Comparison of ENCODE assay signal across 8 cellular contexts in genomic region chr5:69166686-69167487, GRCh38. TPM values are rescaled to one million over a fixed set of nuclear protein-coding genes. Genes with fewer than 3 reads are reported as not detected.
DNase-seq lines count a peak whose midpoint lies in the region; ATAC-seq and TF ChIP-seq lines count a peak whose summit lies in the region.

Gene CCNB1, plus strand, starts transcription at chr5:69167150. Its CDS starts 113 bp downstream, at chr5:69167263.

- ATAC-seq in HG02610 (IDR thresholded peaks at IDR 0.05; ENCODE audit: unreplicated experiment) = peak; percentile 99

- TF ChIP-seq RAD21 in SK-N-SH (IDR thresholded peaks at IDR 0.05; ENCODE audit: low read length) = no peak

- H3K27ac Mint-ChIP-seq in activated naive CD4-positive, alpha-beta T cell treated with anti-CD3 and anti-CD28 coated beads, Interleukin-2, amount 10 ng/mL, durations not matched to agents 7 days and 5 days = peak within 1 kb of the TSS; percentile 90

- peak within 1 kb of the TSS; percentile 95 for H3K4me2 ChIP-seq in SK-N-SH

- no peak for TF ChIP-seq POLR2A in suprapubic skin (IDR thresholded peaks at IDR 0.05)

- peaks cover 10 to 11% of the 10 kb centered on the region in 2 experiments; a peak in 3 of 4 replicates for H3K4me1 ChIP-seq in SK-N-SH (ENCODE audit: control insufficient read depth in 1 of 2, insufficient read depth in 2 of 2, low read depth in 1 of 2, low read length in 1 of 2)
- peaks cover 23% of the 10 kb centered on the region for H3K4me1 ChIP-seq in suprapubic skin

- H3K9me3 Mint-ChIP-seq in activated naive CD4-positive, alpha-beta T cell treated with anti-CD3 and anti-CD28 coated beads, Interleukin-2, amount 10 ng/mL, durations not matched to agents 7 days and 5 days = peaks cover 1% of the 10 kb centered on the region

- H3K9me3 ChIP-seq in SK-N-SH (no peaks in the 10 kb centered on the region), suprapubic skin (no peaks in the 10 kb centered on the region)

- no peaks in the 10 kb centered on the region for H3K27me3 Mint-ChIP-seq in activated naive CD4-positive, alpha-beta T cell treated with anti-CD3 and anti-CD28 coated beads, Interleukin-2, amount 10 ng/mL, durations not matched to agents 7 days and 5 days

- 4% methylated on average over 31 of the region's 50 CpGs for WGBS in SK-N-SH (ENCODE audit: low lambda C conversion rate)
- WGBS in suprapubic skin = 2% methylated on average over 28 of the region's 50 CpGs

- TF ChIP-seq CTCF in GM10248 (IDR thresholded peaks at IDR 0.05; ENCODE audit: control extremely low read depth, extremely low read depth, low read depth, missing control alignments) = no peak
- TF ChIP-seq CTCF in SK-N-SH (IDR thresholded peaks at IDR 0.05) = 0 out of 2 replicates have a peak, but pooled peaks have one; percentile 6
- no peak for TF ChIP-seq CTCF in suprapubic skin (IDR thresholded peaks at IDR 0.05)

- peaks cover 47% of the 10 kb centered on the region for H3K4me1 Mint-ChIP-seq in activated naive CD4-positive, alpha-beta T cell treated with anti-CD3 and anti-CD28 coated beads, Interleukin-2, amount 10 ng/mL, durations not matched to agents 7 days and 5 days

- H3K36me3 Mint-ChIP-seq in activated naive CD4-positive, alpha-beta T cell treated with anti-CD3 and anti-CD28 coated beads, Interleukin-2, amount 10 ng/mL, durations not matched to agents 7 days and 5 days = peaks cover 39% of the 10 kb centered on the region

- H3K27ac ChIP-seq in SK-N-SH (ENCODE audit: low read depth in 2 of 2, low read length in 1 of 2) (peak within 1 kb of the TSS; percentile 71 to 74), suprapubic skin (no peak within 1 kb of the TSS)

- peaks cover 4% of the 10 kb centered on the region for H3F3A ChIP-seq in SK-N-SH (replicated peaks; ENCODE audit: insufficient read depth)

- H3K4me3 ChIP-seq in SK-N-SH (ENCODE audit: low read depth in 2 of 2, low read length in 1 of 2) (peak within 1 kb of the TSS; percentile 76 to 96), suprapubic skin (peak within 1 kb of the TSS; percentile 57)

- no peaks in the 10 kb centered on the region for H3K27me3 ChIP-seq in SK-N-SH (ENCODE audit: insufficient read depth)
- H3K27me3 ChIP-seq in suprapubic skin = no peaks in the 10 kb centered on the region

- peak within 1 kb of the TSS; percentile 94 for H3K4me3 Mint-ChIP-seq in activated naive CD4-positive, alpha-beta T cell treated with anti-CD3 and anti-CD28 coated beads, Interleukin-2, amount 10 ng/mL, durations not matched to agents 7 days and 5 days

- peak within 1 kb of the TSS; percentile 94 for H3K9ac ChIP-seq in SK-N-SH

- 0 out of 4 replicates have a peak, but pooled peaks of 1 of the 2 experiments have one; percentile 8 for TF ChIP-seq EP300 in SK-N-SH (IDR thresholded peaks at IDR 0.05; ENCODE audit: borderline replicate concordance in 1 of 2, low read depth in 1 of 2, low read length in 1 of 2)
- no peak for TF ChIP-seq EP300 in suprapubic skin (IDR thresholded peaks at IDR 0.05)

- DNase-seq in GM10248 (ENCODE audit: extremely low spot score) (peak; percentile 100), NCI-H1092 (lab: John Stamatoyannopoulos, UW) (peak; percentile 93), SK-N-SH (peak; percentile 98), germinal center (ENCODE audit: low spot score) (peak; percentile 99), nucleus accumbens (lab: John Stamatoyannopoulos, UW) (peak; percentile 70 to 99 (median 96)), suprapubic skin (ENCODE audit: low spot score in 2 of 2) (peak; percentile 97 to 98)
- DNase-seq in activated naive CD4-positive, alpha-beta T cell treated with anti-CD3 and anti-CD28 coated beads, Interleukin-2, amount 10 ng/mL, durations not matched to agents 7 days and 5 days = peak; percentile 99

- H3K36me3 ChIP-seq in SK-N-SH (replicated peaks in 1 of 2; ENCODE audit: control insufficient read depth in 1 of 2, insufficient read depth in 2 of 2, low read length in 1 of 2) (peaks cover 13 to 22% of the 10 kb centered on the region in 2 experiments), suprapubic skin (no peaks in the 10 kb centered on the region)

- peak within 1 kb of the TSS; percentile 95 for H2AFZ ChIP-seq in SK-N-SH (ENCODE audit: low read depth)

- peaks cover 48% of the 10 kb centered on the region for H3K79me2 ChIP-seq in SK-N-SH (ENCODE audit: insufficient read depth)

- POLR2A ChIA-PET in GM10248 (lab: Yijun Ruan, JAX) (no interaction called here), SK-N-SH (lab: Yijun Ruan, JAX) (interaction anchor here (0.6 to 2.8 kb wide), 5 partner anchors 12 to 213 kb away, joined by 3 to 8 read pairs (median 3); partner anchors contain the start of genes CENPH and SLC30A5)

- CTCF ChIA-PET in GM10248 (lab: Yijun Ruan, JAX) (interaction anchor here (0.9 to 1.2 kb wide), 2 partner anchors 10 to 15 kb away, joined by 3 to 5 read pairs; no protein-coding TSS in a partner anchor), SK-N-SH (lab: Yijun Ruan, JAX) (interaction anchor here (0.8 to 1.6 kb wide), 3 partner anchors 8 to 14 kb away, joined by 3 to 5 read pairs (median 3); no protein-coding TSS in a partner anchor)
- CTCF ChIA-PET in activated naive CD4-positive, alpha-beta T cell treated with anti-CD3 and anti-CD28 coated beads, Interleukin-2, amount 10 ng/mL, durations not matched to agents 7 days and 5 days (lab: Charles Lee) = interaction anchor here (1.5 kb wide), 1 partner anchor 73 kb away, joined by 4 read pairs; the partner anchor contains the start of gene SLC30A5

- H4K20me1 ChIP-seq in SK-N-SH (ENCODE audit: insufficient read depth) = no peaks in the 10 kb centered on the region

- no peaks in the 10 kb centered on the region for H3K9me2 ChIP-seq in SK-N-SH

TF ChIP-seq in SK-N-SH, 30 proteins besides CTCF, POLR2A, EP300 and RAD21 (continues in another document):
- TF ChIP-seq IRF3 (IDR thresholded peaks at IDR 0.05; ENCODE audit: low read depth, low read length) (no peak; the same call in 1 of the 2 replicates), FOXM1 (IDR thresholded peaks at IDR 0.05; ENCODE audit: low read depth) (peak; percentile 100), NFIC (IDR thresholded peaks at IDR 0.05; ENCODE audit: borderline replicate concordance) (no peak), MAX (IDR thresholded peaks at IDR 0.05; ENCODE audit: low read depth) (peak; percentile 98), PBX3 (IDR thresholded peaks at IDR 0.05) (no peak), JUND (IDR thresholded peaks at IDR 0.05) (no peak), SMC3 (IDR thresholded peaks at IDR 0.05; ENCODE audit: low read depth, low read length) (no peak), CHD2 (IDR thresholded peaks at IDR 0.05; ENCODE audit: low read length, partially characterized antibody) (peak; percentile 88), GABPA (IDR thresholded peaks at IDR 0.05; ENCODE audit: low read depth) (peak; percentile 49; the same call in 1 of the 2 replicates), ELF1 (IDR thresholded peaks at IDR 0.05) (peak; percentile 63; the same call in 1 of the 2 replicates), TAF1 (IDR thresholded peaks at IDR 0.05; ENCODE audit: borderline replicate concordance, low read depth, low read length) (peak; percentile 47; the same call in 1 of the 2 replicates), RFX5 (IDR thresholded peaks at IDR 0.05; ENCODE audit: low read length) (peak; percentile 92), YY1 (IDR thresholded peaks at IDR 0.05; ENCODE audit: low read depth) (no peak), TEAD4 (IDR thresholded peaks at IDR 0.05; ENCODE audit: borderline replicate concordance, insufficient read depth) (no peak)

RNA-seq across cellular contexts. Expression of gene CCNB1, which starts in this region (rescaled TPM):
- polyA plus RNA-seq in SK-N-SH (2012; rRNA removed) = 67.8 and 78.6 TPM in 2 replicates
- polyA plus RNA-seq in SK-N-SH (2012; cell fraction: cytosol; rRNA removed) = 89.6 and 95.9 TPM in 2 replicates
- polyA plus RNA-seq in SK-N-SH (2012; cell fraction: nucleus; rRNA removed) = 30.3 and 46.5 TPM in 2 replicates
- total RNA-seq in suprapubic skin = 10 to 100 TPM in 2 of 4 donors, 1 to 10 TPM in 2; 8.5 to 19.9 (median 10.8) TPM
